Comparison of ENCODE assay signal across 1 cellular context in the genomic region with DNA sequence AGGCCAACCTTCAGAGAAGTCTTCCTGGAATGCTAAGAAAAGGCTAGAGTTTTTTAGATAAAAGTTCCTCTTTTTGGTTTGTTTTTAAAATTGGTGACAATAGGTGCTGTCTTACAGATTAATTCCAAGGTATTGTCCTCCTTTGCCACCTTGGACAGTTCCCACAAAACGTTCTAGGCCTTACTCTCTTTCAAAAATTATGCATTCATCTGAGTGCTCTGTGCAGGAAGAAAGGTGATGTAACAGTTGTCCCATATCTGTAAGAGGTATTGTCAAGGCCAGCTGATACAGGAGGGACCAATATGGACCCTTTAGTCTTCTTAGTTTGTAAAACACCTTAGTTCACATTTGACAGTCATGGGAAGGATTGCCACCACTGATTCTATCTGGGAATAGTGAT.
TF ChIP-seq lines count a peak whose summit lies in the region.

No MANE protein-coding gene starts in this region.

TF ChIP-seq in SK-N-SH, 30 proteins besides CTCF, POLR2A, EP300 and RAD21 (continued from another document):
- TF ChIP-seq, protein P1, sequence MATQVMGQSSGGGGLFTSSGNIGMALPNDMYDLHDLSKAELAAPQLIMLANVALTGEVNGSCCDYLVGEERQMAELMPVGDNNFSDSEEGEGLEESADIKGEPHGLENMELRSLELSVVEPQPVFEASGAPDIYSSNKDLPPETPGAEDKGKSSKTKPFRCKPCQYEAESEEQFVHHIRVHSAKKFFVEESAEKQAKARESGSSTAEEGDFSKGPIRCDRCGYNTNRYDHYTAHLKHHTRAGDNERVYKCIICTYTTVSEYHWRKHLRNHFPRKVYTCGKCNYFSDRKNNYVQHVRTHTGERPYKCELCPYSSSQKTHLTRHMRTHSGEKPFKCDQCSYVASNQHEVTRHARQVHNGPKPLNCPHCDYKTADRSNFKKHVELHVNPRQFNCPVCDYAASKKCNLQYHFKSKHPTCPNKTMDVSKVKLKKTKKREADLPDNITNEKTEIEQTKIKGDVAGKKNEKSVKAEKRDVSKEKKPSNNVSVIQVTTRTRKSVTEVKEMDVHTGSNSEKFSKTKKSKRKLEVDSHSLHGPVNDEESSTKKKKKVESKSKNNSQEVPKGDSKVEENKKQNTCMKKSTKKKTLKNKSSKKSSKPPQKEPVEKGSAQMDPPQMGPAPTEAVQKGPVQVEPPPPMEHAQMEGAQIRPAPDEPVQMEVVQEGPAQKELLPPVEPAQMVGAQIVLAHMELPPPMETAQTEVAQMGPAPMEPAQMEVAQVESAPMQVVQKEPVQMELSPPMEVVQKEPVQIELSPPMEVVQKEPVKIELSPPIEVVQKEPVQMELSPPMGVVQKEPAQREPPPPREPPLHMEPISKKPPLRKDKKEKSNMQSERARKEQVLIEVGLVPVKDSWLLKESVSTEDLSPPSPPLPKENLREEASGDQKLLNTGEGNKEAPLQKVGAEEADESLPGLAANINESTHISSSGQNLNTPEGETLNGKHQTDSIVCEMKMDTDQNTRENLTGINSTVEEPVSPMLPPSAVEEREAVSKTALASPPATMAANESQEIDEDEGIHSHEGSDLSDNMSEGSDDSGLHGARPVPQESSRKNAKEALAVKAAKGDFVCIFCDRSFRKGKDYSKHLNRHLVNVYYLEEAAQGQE (IDR thresholded peaks at IDR 0.05; ENCODE audit: low read depth, low read length) = peak; percentile 77; the same call in 1 of the 2 replicates
- no peak for TF ChIP-seq ELF1 (IDR thresholded peaks at IDR 0.05)
